ENCODE assay signal across 8 cellular contexts in the genomic region with DNA sequence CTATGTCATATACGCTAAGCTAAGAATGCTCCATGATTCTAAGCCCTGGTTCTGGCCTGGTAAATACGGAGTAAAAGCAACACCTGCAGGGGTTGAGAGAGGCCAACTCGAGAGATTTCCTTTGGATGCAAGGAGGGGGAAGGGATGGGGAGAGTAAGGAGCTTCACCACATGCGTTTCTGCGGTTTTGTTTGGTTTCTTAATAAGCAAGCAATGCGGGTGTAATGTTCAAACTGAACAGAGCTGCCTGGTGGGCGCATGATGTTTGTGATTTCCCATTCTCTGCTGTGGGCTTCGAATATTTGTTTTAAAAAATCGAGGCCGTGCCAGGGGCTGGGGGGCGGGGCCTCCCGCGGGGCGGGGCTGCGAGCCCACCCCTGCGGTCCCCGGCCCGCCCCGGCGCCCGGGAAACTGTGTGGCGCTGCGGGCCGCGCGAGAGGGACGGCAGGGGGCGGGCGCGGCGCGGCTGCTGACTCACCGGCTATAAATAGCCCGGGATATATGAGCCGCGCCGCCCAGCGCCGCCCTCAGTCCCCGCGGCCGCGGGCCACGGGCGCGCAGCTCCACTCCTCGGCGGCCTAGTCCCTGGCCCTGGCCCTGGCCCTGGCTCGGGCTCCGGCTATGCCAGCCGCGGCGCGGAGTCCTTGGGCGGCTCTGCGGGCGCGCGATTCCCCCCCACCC. TPM values are rescaled to one million over a fixed set of nuclear protein-coding genes. Genes with fewer than 3 reads are reported as not detected.
A peak's percentile ranks its signal among the peaks of the same experiment; 100 is the strongest.
DNase-seq lines count a peak whose midpoint lies in the region; ATAC-seq and TF ChIP-seq lines count a peak whose summit lies in the region.

No MANE protein-coding gene starts in this region.

- DNase-seq in GM13977 (ENCODE audit: low spot score) (peak; percentile 98), NCI-H2227 (lab: John Stamatoyannopoulos, UW; ENCODE audit: unreplicated experiment) (peak; percentile 91), cerebellar cortex (ENCODE audit: low spot score) (peak; percentile 87), kidney epithelial cell (ENCODE audit: low read depth) (no peak)
- DNase-seq in stimulated activated CD4-positive, alpha-beta T cell treated with anti-CD3 and anti-CD28 coated beads, Interleukin-12 subunit alpha, Interleukin-12 subunit beta, amount 100 ng/mL, for 48 hours (ENCODE audit: low read depth in 2 of 3, low spot score in 1 of 3), result peak; percentile 67 to 78 (median 73)

- H3K4me3 ChIP-seq in kidney epithelial cell (ENCODE audit: low read depth, low read length), result peak overlapping the region; percentile 36

- no peaks in the 10 kb centered on the region for H3K27me3 ChIP-seq in kidney epithelial cell (ENCODE audit: control insufficient read depth, insufficient read depth, low read length)

- peak; percentile 39 for ATAC-seq in HG03039 (IDR thresholded peaks at IDR 0.05; ENCODE audit: unreplicated experiment)
- peak; percentile 72 to 74 for ATAC-seq in activated CD4-positive, CD25-positive, alpha-beta regulatory T cell treated with anti-CD3 and anti-CD28 coated beads, Interleukin-2, amount 50 U/mL, for 24 hours
- ATAC-seq in GM21717 (IDR thresholded peaks at IDR 0.05; ENCODE audit: unreplicated experiment), result no peak

- TF ChIP-seq CTCF in GM13977 (IDR thresholded peaks at IDR 0.05; ENCODE audit: extremely low read depth, insufficient read depth, missing control alignments) (peak; percentile 40), kidney epithelial cell (IDR thresholded peaks at IDR 0.05; ENCODE audit: insufficient read depth, low read length, poor library complexity, severe bottlenecking) (no peak)

- H3K36me3 ChIP-seq in kidney epithelial cell (ENCODE audit: control insufficient read depth, insufficient read depth, low read length), result peaks cover 2% of the 10 kb centered on the region

- in situ Hi-C loops in GM13977 (cut with MboI; ENCODE audit: low pct_unique_long_range_greater_than_20kb, low sequenced_read_pairs, unreplicated experiment), result no loop called here

RNA-seq across cellular contexts. Expression of a gene that starts 5.1 kb away (rescaled TPM):
- 46.8 and 64.7 TPM in 2 replicates for total RNA-seq in kidney epithelial cell

RNA-seq across cellular contexts. Expression of a gene that starts 30.4 kb away (rescaled TPM):
- 13.8 and 16.5 TPM in 2 replicates for total RNA-seq in kidney epithelial cell

RNA-seq across cellular contexts. Expression of a gene that starts 48.8 kb away (rescaled TPM):
- total RNA-seq in kidney epithelial cell, result 2.2 and 3.9 TPM in 2 replicates
